20 cellular contexts compared by ENCODE assay signal in the genomic region with DNA sequence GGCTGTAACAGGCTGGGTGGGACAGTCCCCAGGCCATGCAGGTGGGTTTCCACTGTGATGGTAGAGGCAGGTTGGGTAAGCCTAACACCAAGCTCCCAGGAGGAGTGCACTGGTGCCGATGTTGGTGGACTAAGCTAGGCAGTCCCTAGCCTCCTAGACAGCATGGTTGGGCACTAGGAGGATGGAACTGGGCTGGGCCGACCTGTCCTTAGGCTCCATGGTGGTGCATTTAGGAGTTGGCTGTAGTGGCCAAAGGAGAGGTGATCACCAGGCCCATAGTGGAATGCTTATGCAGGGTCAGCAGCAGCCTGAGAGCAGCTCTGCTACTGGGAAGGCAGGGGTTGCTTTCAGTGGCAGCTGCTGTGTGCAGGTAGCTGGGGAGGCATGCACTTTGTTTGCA.
A peak's percentile ranks its signal among the peaks of the same experiment; 100 is the strongest.
DNase-seq lines count a peak whose midpoint lies in the region; ATAC-seq, FAIRE-seq and TF ChIP-seq lines count a peak whose summit lies in the region.
"Had no signal": no experiment of that assay in that cellular context is flagged by ENCODE, and none has a peak within 500 bp of the region (broad histone marks: within the 10 kb centered on the region; RNA-seq: fewer than 3 reads in every experiment).

No MANE protein-coding gene starts in this region.

- no peak for TF ChIP-seq RAD21 in K562 (CRISPR knock-in tag; conservative IDR thresholded peaks at IDR 0.05 in 1 of 2, IDR thresholded peaks at IDR 0.05 in 1 of 2)

- no peaks in the 10 kb centered on the region for H3K9me3 ChIP-seq in K562 (replicated peaks; ENCODE audit: control insufficient read depth, insufficient read depth, low read depth, low read length)
- peaks cover 0 to 5% of the 10 kb centered on the region in 2 donors for H3K9me3 ChIP-seq in neuronal stem cell (replicated peaks in 1 of 2; ENCODE audit: control insufficient read depth in 2 of 2, insufficient read depth in 1 of 2, low read depth in 1 of 2, low read length in 2 of 2)
- H3K9me3 ChIP-seq in CD8-positive, alpha-beta T cell (ENCODE audit: low read length), result no peaks in the 10 kb centered on the region
- H3K9me3 ChIP-seq: Caco-2 had no signal

- BruUV-seq in K562 (replicated peaks; lab: Mats Ljungman, UMichigan), result no TSS peak

- no peak overlapping the region for H2BK120ac ChIP-seq in neuronal stem cell (ENCODE audit: low read depth, low read length)

- 50% methylated on average over 2 of the region's 2 CpGs for WGBS in K562 (ENCODE audit: insufficient coverage, low coverage, missing lambda C conversion rate)
- no CpG with 5 or more reads among the region's 2 CpGs for WGBS in neuronal stem cell (ENCODE audit: extremely low coverage in 2 of 2, insufficient read length in 2 of 2, insufficient replicate concordance in 1 of 2), 2 donors

- no peak overlapping the region for H2BK12ac ChIP-seq in neuronal stem cell (ENCODE audit: low read length)

- no peak for FAIRE-seq in K562 (lab: Jason Lieb, UNC)
- FAIRE-seq: A549, G401.6, GM12878 had no signal

- H3K9me3 Mint-ChIP-seq in CD8-positive, alpha-beta T cell, result peaks cover 27% of the 10 kb centered on the region

- H3K14ac ChIP-seq in neuronal stem cell (ENCODE audit: low read length), result peak overlapping the region; percentile 56

- H3K27ac Mint-ChIP-seq in CD8-positive, alpha-beta T cell, result no peak overlapping the region
- H3K27ac Mint-ChIP-seq: CD4-positive, alpha-beta memory T cell; GM23338; H9 had no signal

- CTCF ChIA-PET in K562 (lab: Yijun Ruan, JAX; ENCODE audit: low intra/inter-chr PET ratio), result no interaction called here
- CTCF ChIA-PET in CD8-positive, alpha-beta T cell (lab: Charles Lee), result no interaction called here

- no peak overlapping the region for H2AFZ ChIP-seq in K562 (ENCODE audit: low read depth, low read length)
- no peak overlapping the region for H2AFZ ChIP-seq in neuronal stem cell (ENCODE audit: low read length)
- H2AFZ ChIP-seq: GM23338 had no signal

- no peak overlapping the region for H4K8ac ChIP-seq in neuronal stem cell (ENCODE audit: low read depth, low read length)

- H3K4me1 ChIP-seq in K562 (replicated peaks in 1 of 2; ENCODE audit: control insufficient read depth in 2 of 2, insufficient read depth in 2 of 2, low read length in 2 of 2) (no peaks in the 10 kb centered on the region), neuronal stem cell (ENCODE audit: control insufficient read depth in 2 of 2, insufficient read depth in 1 of 2, low read depth in 1 of 2, low read length in 2 of 2) (no peaks in the 10 kb centered on the region)
- no peaks in the 10 kb centered on the region for H3K4me1 ChIP-seq in CD8-positive, alpha-beta T cell (ENCODE audit: insufficient read depth, low read length)
- H3K4me1 ChIP-seq: A549, Caco-2 had no signal

- no peak overlapping the region for H3K4me3 ChIP-seq in K562
- peak overlapping the region in 1 of 2 donors; percentile 62 for H3K4me3 ChIP-seq in neuronal stem cell (ENCODE audit: low read length in 2 of 2)
- no peak overlapping the region for H3K4me3 ChIP-seq in CD8-positive, alpha-beta T cell (ENCODE audit: low read depth, low read length)
- H3K4me3 ChIP-seq: A549, GM12878, GM23338 had no signal

- H3K36me3 Mint-ChIP-seq in CD8-positive, alpha-beta T cell, result no peaks in the 10 kb centered on the region
- H3K36me3 Mint-ChIP-seq: CD4-positive, alpha-beta memory T cell had no signal

- H3K36me3 ChIP-seq in K562 (ENCODE audit: control insufficient read depth, insufficient read depth, low read length) (peaks cover 9% of the 10 kb centered on the region; the same call in 2 of the 3 replicates), neuronal stem cell (replicated peaks in 1 of 2; ENCODE audit: control insufficient read depth in 2 of 2, insufficient read depth in 2 of 2, low read length in 2 of 2) (no peaks in the 10 kb centered on the region)
- H3K36me3 ChIP-seq in CD8-positive, alpha-beta T cell (ENCODE audit: insufficient read depth, low read length), result no peaks in the 10 kb centered on the region

- intact Hi-C loops in K562 (cut with micrococcal nuclease), result no loop called here
- intact Hi-C loops in CD8-positive, alpha-beta T cell (cut with DNase I, micrococcal nuclease), result no loop called here
- intact Hi-C loops in posterior cingulate gyrus (cut with DNase I), result no loop called here

- H2AK5ac ChIP-seq in neuronal stem cell (ENCODE audit: low read depth, low read length), result peak overlapping the region; percentile 63

- no peak overlapping the region for H3K23ac ChIP-seq in neuronal stem cell (ENCODE audit: low read depth, low read length, poor library complexity)

- H3K27me3 Mint-ChIP-seq in CD8-positive, alpha-beta T cell (ENCODE audit: low read depth), result no peaks in the 10 kb centered on the region
- H3K27me3 Mint-ChIP-seq: CD4-positive, alpha-beta memory T cell had no signal

- H3K9ac ChIP-seq in K562 (ENCODE audit: insufficient read depth in 1 of 2, low read depth in 2 of 2, low read length in 2 of 2), result no peak overlapping the region
- peak overlapping the region; percentile 70 for H3K9ac ChIP-seq in neuronal stem cell (ENCODE audit: low read depth, low read length, poor library complexity)

- no peaks in the 10 kb centered on the region for H3K27me3 ChIP-seq in K562 (ENCODE audit: control insufficient read depth in 2 of 2, insufficient read depth in 2 of 2, low read length in 2 of 2)
- H3K27me3 ChIP-seq in neuronal stem cell (ENCODE audit: control insufficient read depth in 3 of 3, insufficient read depth in 3 of 3, low read depth in 1 of 3, low read length in 3 of 3), result no peaks in the 10 kb centered on the region
- no peaks in the 10 kb centered on the region for H3K27me3 ChIP-seq in CD8-positive, alpha-beta T cell (ENCODE audit: insufficient read depth, low read length)

- in situ Hi-C loops in K562 (cut with MboI), result no loop called here

- H3K18ac ChIP-seq in neuronal stem cell (ENCODE audit: low read length), result peak overlapping the region; percentile 57

- peaks cover 11% of the 10 kb centered on the region; the same call in 1 of the 2 replicates for H4K20me1 ChIP-seq in K562 (replicated peaks; ENCODE audit: control insufficient read depth, insufficient read depth, low read length)

- H3K4me1 Mint-ChIP-seq in CD8-positive, alpha-beta T cell (ENCODE audit: low read depth), result no peaks in the 10 kb centered on the region
- H3K4me1 Mint-ChIP-seq: CD4-positive, alpha-beta memory T cell; GM23338; H9 had no signal

- POLR2A ChIA-PET in K562 (lab: Yijun Ruan, JAX), result no interaction called here
- POLR2A ChIA-PET in CD8-positive, alpha-beta T cell (lab: Charles Lee), result no interaction called here

- no peaks in the 10 kb centered on the region for H3K79me1 ChIP-seq in neuronal stem cell (ENCODE audit: low read depth, low read length)

- TF ChIP-seq POLR2A in K562 (conservative IDR thresholded peaks at IDR 0.05), result no peak

- H3K9me1 ChIP-seq in K562 (ENCODE audit: control insufficient read depth, insufficient read depth, low read length), result peaks cover 4% of the 10 kb centered on the region

- H3K79me2 ChIP-seq in K562 (ENCODE audit: control insufficient read depth, insufficient read depth, low read length), result peaks cover 62% of the 10 kb centered on the region

- no peak for TF ChIP-seq CTCF in K562 (IDR thresholded peaks at IDR 0.05 in 2 of 3, conservative IDR thresholded peaks at IDR 0.05 in 1 of 3; ENCODE audit: insufficient read depth in 2 of 3, low read depth in 1 of 3, low read length in 3 of 3)
- no peak for TF ChIP-seq CTCF in CD8-positive, alpha-beta T cell (IDR thresholded peaks at IDR 0.05)

- no peak overlapping the region for H2BK5ac ChIP-seq in neuronal stem cell (ENCODE audit: low read length)

- H4K91ac ChIP-seq in neuronal stem cell (ENCODE audit: low read depth, low read length, poor library complexity), result no peak overlapping the region

- no peak overlapping the region for H3K4me2 ChIP-seq in K562 (ENCODE audit: insufficient read depth, low read length)
- no peak overlapping the region for H3K4me2 ChIP-seq in neuronal stem cell (ENCODE audit: insufficient read depth, low read length, poor library complexity, severe bottlenecking)
- H3K4me2 ChIP-seq: A549, GM23338 had no signal

- no peak overlapping the region for H2BK15ac ChIP-seq in neuronal stem cell (ENCODE audit: low read length)

- TF ChIP-seq EP300 in K562 (IDR thresholded peaks at IDR 0.05; ENCODE audit: low read length), result no peak

- ATAC-seq in K562, result peak; percentile 60
- no peak for ATAC-seq in CD8-positive, alpha-beta T cell
- ATAC-seq: A549, GM12878, GM23338, HCT116 had no signal

- H3K4ac ChIP-seq in neuronal stem cell (ENCODE audit: low read length), result no peak overlapping the region

- H3K27ac ChIP-seq in K562 (ENCODE audit: extremely low read depth, low read depth, low read length) (no peak overlapping the region), neuronal stem cell (replicated peaks; ENCODE audit: low read length) (no peak overlapping the region)
- no peak overlapping the region for H3K27ac ChIP-seq in CD8-positive, alpha-beta T cell (ENCODE audit: low read depth, low read length)
- H3K27ac ChIP-seq: A549 had no signal

- DNase-seq in AG20443 (ENCODE audit: low spot score), result peak; percentile 4
- DNase-seq in HuH-7 (ENCODE audit: low spot score), result peak; percentile 20
- no peak for DNase-seq in K562 (ENCODE audit: extremely low read depth in 1 of 4, low spot score in 3 of 4)
- DNase-seq in neuronal stem cell (ENCODE audit: low spot score), result no peak
- no peak for DNase-seq in mucosa of gallbladder (ENCODE audit: low spot score)
- DNase-seq in CD8-positive, alpha-beta T cell, result no peak
- DNase-seq in posterior cingulate gyrus, result no peak
- DNase-seq: 8988T; ACHN; C1 segment of cervical spinal cord; Caco-2; CD4-positive, alpha-beta memory T cell; DMS153; DND-41; H9 had no signal

- no peak overlapping the region for H3K4me3 Mint-ChIP-seq in CD8-positive, alpha-beta T cell
- H3K4me3 Mint-ChIP-seq: CD4-positive, alpha-beta memory T cell; GM23338; H9 had no signal

TF ChIP-seq in K562, 482 proteins besides CTCF, POLR2A, EP300 and RAD21:
- TF ChIP-seq, protein P1, sequence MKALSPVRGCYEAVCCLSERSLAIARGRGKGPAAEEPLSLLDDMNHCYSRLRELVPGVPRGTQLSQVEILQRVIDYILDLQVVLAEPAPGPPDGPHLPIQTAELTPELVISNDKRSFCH (CRISPR knock-in tag; IDR thresholded peaks at IDR 0.05), result no peak
- TF ChIP-seq, protein P1 (tag; IDR thresholded peaks at IDR 0.05), result no peak
- 0 out of 2 replicates have a peak, but pooled peaks have one; percentile 73 for TF ChIP-seq IRF2 (CRISPR knock-in tag; IDR thresholded peaks at IDR 0.05)
TF ChIP-seq in K562: peak in this region for 1.

Comparison
In these comparisons a context has a peak if more than half of its experiments do, and no peak if none do; other contexts are left out.
1. DNase-seq: peak in AG20443 (single experiment) and HuH-7 (single experiment); none in K562 (0 of 4), neuronal stem cell (single experiment), mucosa of gallbladder (single experiment), CD8-positive, alpha-beta T cell (0 of 7) and posterior cingulate gyrus (0 of 10).